Comparison of ENCODE assay signal across 38 cellular contexts in genomic region chr4:13260513-13260912, GRCh38.
"Had no signal": no experiment of that assay in that cellular context is flagged by ENCODE, and none has a peak within 500 bp of the region (broad histone marks: within the 10 kb centered on the region; RNA-seq: fewer than 3 reads in every experiment).

No MANE protein-coding gene starts in this region.

- H3K27me3 ChIP-seq: adrenal gland, ascending aorta, body of pancreas, brain microvascular endothelial cell, breast epithelium, cardiac muscle cell had no signal

- H3K36me3 ChIP-seq: adrenal gland, ascending aorta, brain microvascular endothelial cell, breast epithelium, cardiac muscle cell had no signal

- H3K9me3 Mint-ChIP-seq: activated naive CD4-positive, alpha-beta T cell treated with anti-CD3 and anti-CD28 coated beads for 36 hours; activated naive CD4-positive, alpha-beta T cell treated with anti-CD3 and anti-CD28 coated beads, Interleukin-2, amount 10 ng/mL, durations not matched to agents 7 days and 5 days; activated naive CD4-positive, alpha-beta T cell treated with anti-CD3 and anti-CD28 coated beads, Interleukin-2, amount 50 U/mL, for 24 hours; activated naive CD4-positive, alpha-beta T cell treated with anti-CD3 and anti-CD28 coated beads, Interleukin-2, amount 50 U/mL, for 72 hours; activated naive CD8-positive, alpha-beta T cell treated with anti-CD3 and anti-CD28 coated beads for 36 hours; activated naive CD8-positive, alpha-beta T cell treated with anti-CD3 and anti-CD28 coated beads, Interleukin-2, amount 10 ng/mL, durations not matched to agents 7 days and 5 days; activated naive CD8-positive, alpha-beta T cell treated with anti-CD3 and anti-CD28 coated beads, Interleukin-2, amount 50 U/mL, for 24 hours; activated T-cell treated with anti-CD3 and anti-CD28 coated beads, Interleukin-2, amount 50 U/mL, for 24 hours; activated T-cell treated with anti-CD3 and anti-CD28 coated beads, Interleukin-2, amount 50 U/mL, for 4 hours; activated T-helper 1 cell treated with anti-CD3 and anti-CD28 coated beads, Interleukin-12 subunit alpha, Interleukin-12 subunit beta, Interleukin-2, Interleukin-4 antibody, amounts not matched to agents 30 ng/mL and 10 ng/mL and 1 ng/mL, durations not matched to agents 14 hours and 24 hours and 36 hours; activated T-helper 17 cell treated with anti-CD3 and anti-CD28 coated beads, Interleukin-2, amount 50 U/mL, for 72 hours; activated T-helper 2 cell treated with anti-CD3 and anti-CD28 coated beads, Interferon-gamma antibody, Interleukin-2, Interleukin-4, amounts not matched to agents 10 μg/mL and 5 μg/mL and 100 μg/mL, durations not matched to agents 14 hours and 24 hours and 36 hours had no signal

- H3K4me1 Mint-ChIP-seq: activated naive CD4-positive, alpha-beta T cell treated with anti-CD3 and anti-CD28 coated beads, Interleukin-2, amount 10 ng/mL, durations not matched to agents 7 days and 5 days; activated naive CD4-positive, alpha-beta T cell treated with anti-CD3 and anti-CD28 coated beads, Interleukin-2, amount 50 U/mL, for 24 hours; activated naive CD8-positive, alpha-beta T cell treated with anti-CD3 and anti-CD28 coated beads for 36 hours; activated naive CD8-positive, alpha-beta T cell treated with anti-CD3 and anti-CD28 coated beads, Interleukin-2, amount 10 ng/mL, durations not matched to agents 7 days and 5 days; activated T-helper 17 cell treated with anti-CD3 and anti-CD28 coated beads, Interleukin-2, amount 50 U/mL, for 72 hours; brain; central memory CD8-positive, alpha-beta T cell had no signal

- H3K4me3 ChIP-seq: adrenal gland, ascending aorta, body of pancreas, breast epithelium, cardiac muscle cell had no signal

- DNase-seq: activated effector memory CD4-positive, alpha-beta T cell treated with anti-CD3 and anti-CD28 coated beads, Interleukin-2, amount 50 U/mL, for 16 hours; activated effector memory CD4-positive, alpha-beta T cell treated with Interleukin-2 at 50 U/mL for 16 hours; activated gamma-delta T cell; activated gamma-delta T cell treated with Interleukin-2 at 50 U/mL for 16 hours; activated naive CD4-positive, alpha-beta T cell; activated naive CD4-positive, alpha-beta T cell treated with anti-CD3 and anti-CD28 coated beads for 36 hours; activated naive CD4-positive, alpha-beta T cell treated with anti-CD3 and anti-CD28 coated beads, Interleukin-2, amount 10 ng/mL, durations not matched to agents 7 days and 5 days; activated naive CD4-positive, alpha-beta T cell treated with anti-CD3 and anti-CD28 coated beads, Interleukin-2, amount 50 U/mL, for 16 hours; activated naive CD4-positive, alpha-beta T cell treated with Interleukin-2 at 50 U/mL for 16 hours; activated naive CD8-positive, alpha-beta T cell treated with anti-CD3 and anti-CD28 coated beads for 36 hours; activated naive CD8-positive, alpha-beta T cell treated with anti-CD3 and anti-CD28 coated beads, Interleukin-2, amount 10 ng/mL, durations not matched to agents 7 days and 5 days; activated naive CD8-positive, alpha-beta T cell treated with anti-CD3 and anti-CD28 coated beads, Interleukin-2, amount 50 U/mL, for 24 hours; activated T-cell treated with anti-CD3 and anti-CD28 coated beads, Interleukin-2, amount 50 U/mL, for 1 hour; activated T-cell treated with anti-CD3 and anti-CD28 coated beads, Interleukin-2, amount 50 U/mL, for 24 hours; activated T-cell treated with anti-CD3 and anti-CD28 coated beads, Interleukin-2, amount 50 U/mL, for 4 hours; activated T-cell treated with anti-CD3 and anti-CD28 coated beads, Interleukin-2, amount 50 U/mL, for 48 hours; activated T-cell treated with anti-CD3 and anti-CD28 coated beads, Interleukin-2, amount 50 U/mL, for 72 hours; adrenal gland; amniotic stem cell; amygdala; anterior cingulate cortex; aorta; body of pancreas; brain microvascular endothelial cell; caudate nucleus; central memory CD4-positive, alpha-beta T cell; cerebellar nuclear complex had no signal

- H3K4me3 Mint-ChIP-seq: activated naive CD4-positive, alpha-beta T cell treated with anti-CD3 and anti-CD28 coated beads for 36 hours; activated naive CD4-positive, alpha-beta T cell treated with anti-CD3 and anti-CD28 coated beads, Interleukin-2, amount 10 ng/mL, durations not matched to agents 7 days and 5 days; activated naive CD4-positive, alpha-beta T cell treated with anti-CD3 and anti-CD28 coated beads, Interleukin-2, amount 50 U/mL, for 24 hours; activated naive CD8-positive, alpha-beta T cell; activated naive CD8-positive, alpha-beta T cell treated with anti-CD3 and anti-CD28 coated beads for 36 hours; activated naive CD8-positive, alpha-beta T cell treated with anti-CD3 and anti-CD28 coated beads, Interleukin-2, amount 10 ng/mL, durations not matched to agents 7 days and 5 days; activated naive CD8-positive, alpha-beta T cell treated with anti-CD3 and anti-CD28 coated beads, Interleukin-2, amount 50 U/mL, for 24 hours; activated T-cell treated with anti-CD3 and anti-CD28 coated beads, Interleukin-2, amount 50 U/mL, for 24 hours; activated T-cell treated with anti-CD3 and anti-CD28 coated beads, Interleukin-2, amount 50 U/mL, for 4 hours; activated T-cell treated with anti-CD3 and anti-CD28 coated beads, Interleukin-2, amount 50 U/mL, for 72 hours; activated T-helper 1 cell treated with anti-CD3 and anti-CD28 coated beads, Interleukin-12 subunit alpha, Interleukin-12 subunit beta, Interleukin-2, Interleukin-4 antibody, amounts not matched to agents 30 ng/mL and 10 ng/mL and 1 ng/mL, durations not matched to agents 14 hours and 24 hours and 36 hours; activated T-helper 17 cell treated with anti-CD3 and anti-CD28 coated beads, Interleukin-2, amount 50 U/mL, for 72 hours; brain; central memory CD8-positive, alpha-beta T cell had no signal

- H3K36me3 Mint-ChIP-seq: activated naive CD4-positive, alpha-beta T cell treated with anti-CD3 and anti-CD28 coated beads, Interleukin-2, amount 10 ng/mL, durations not matched to agents 7 days and 5 days; activated naive CD4-positive, alpha-beta T cell treated with anti-CD3 and anti-CD28 coated beads, Interleukin-2, amount 50 U/mL, for 72 hours; activated naive CD8-positive, alpha-beta T cell treated with anti-CD3 and anti-CD28 coated beads, Interleukin-2, amount 10 ng/mL, durations not matched to agents 7 days and 5 days; brain had no signal

- H3K9me3 ChIP-seq: adrenal gland, ascending aorta, body of pancreas, breast epithelium had no signal

- H3K27ac ChIP-seq: adrenal gland, ascending aorta, body of pancreas, brain microvascular endothelial cell, breast epithelium, cardiac muscle cell had no signal

- H3K4me1 ChIP-seq: adrenal gland, ascending aorta, body of pancreas, breast epithelium had no signal

- ATAC-seq: activated naive CD4-positive, alpha-beta T cell treated with anti-CD3 and anti-CD28 coated beads, Interleukin-2, amount 50 U/mL, for 72 hours; activated naive CD8-positive, alpha-beta T cell treated with anti-CD3 and anti-CD28 coated beads, Interleukin-2, amount 50 U/mL, for 24 hours; activated T-cell treated with anti-CD3 and anti-CD28 coated beads, Interleukin-2, amount 50 U/mL, for 4 hours; activated T-cell treated with anti-CD3 and anti-CD28 coated beads, Interleukin-2, amount 50 U/mL, for 72 hours; activated T-helper 17 cell treated with anti-CD3 and anti-CD28 coated beads, Interleukin-2, amount 50 U/mL, for 72 hours; body of pancreas had no signal

- H3K27ac Mint-ChIP-seq: activated naive CD4-positive, alpha-beta T cell treated with anti-CD3 and anti-CD28 coated beads for 36 hours; activated naive CD4-positive, alpha-beta T cell treated with anti-CD3 and anti-CD28 coated beads, Interleukin-2, amount 10 ng/mL, durations not matched to agents 7 days and 5 days; activated naive CD4-positive, alpha-beta T cell treated with anti-CD3 and anti-CD28 coated beads, Interleukin-2, amount 50 U/mL, for 24 hours; activated naive CD4-positive, alpha-beta T cell treated with anti-CD3 and anti-CD28 coated beads, Interleukin-2, amount 50 U/mL, for 72 hours; activated naive CD8-positive, alpha-beta T cell; activated naive CD8-positive, alpha-beta T cell treated with anti-CD3 and anti-CD28 coated beads for 36 hours; activated naive CD8-positive, alpha-beta T cell treated with anti-CD3 and anti-CD28 coated beads, Interleukin-2, amount 10 ng/mL, durations not matched to agents 7 days and 5 days; activated naive CD8-positive, alpha-beta T cell treated with anti-CD3 and anti-CD28 coated beads, Interleukin-2, amount 50 U/mL, for 24 hours; activated T-cell treated with anti-CD3 and anti-CD28 coated beads, Interleukin-2, amount 50 U/mL, for 24 hours; activated T-cell treated with anti-CD3 and anti-CD28 coated beads, Interleukin-2, amount 50 U/mL, for 72 hours; activated T-helper 1 cell treated with anti-CD3 and anti-CD28 coated beads, Interleukin-12 subunit alpha, Interleukin-12 subunit beta, Interleukin-2, Interleukin-4 antibody, amounts not matched to agents 30 ng/mL and 10 ng/mL and 1 ng/mL, durations not matched to agents 14 hours and 24 hours and 36 hours; activated T-helper 17 cell treated with anti-CD3 and anti-CD28 coated beads, Interleukin-2, amount 50 U/mL, for 72 hours; activated T-helper 2 cell treated with anti-CD3 and anti-CD28 coated beads, Interferon-gamma antibody, Interleukin-2, Interleukin-4, amounts not matched to agents 10 μg/mL and 5 μg/mL and 100 μg/mL, durations not matched to agents 14 hours and 24 hours and 36 hours; brain had no signal

- H3K27me3 Mint-ChIP-seq: activated naive CD4-positive, alpha-beta T cell treated with anti-CD3 and anti-CD28 coated beads, Interleukin-2, amount 10 ng/mL, durations not matched to agents 7 days and 5 days; activated naive CD4-positive, alpha-beta T cell treated with anti-CD3 and anti-CD28 coated beads, Interleukin-2, amount 50 U/mL, for 24 hours; activated naive CD8-positive, alpha-beta T cell; activated naive CD8-positive, alpha-beta T cell treated with anti-CD3 and anti-CD28 coated beads for 36 hours; activated naive CD8-positive, alpha-beta T cell treated with anti-CD3 and anti-CD28 coated beads, Interleukin-2, amount 10 ng/mL, durations not matched to agents 7 days and 5 days; activated naive CD8-positive, alpha-beta T cell treated with anti-CD3 and anti-CD28 coated beads, Interleukin-2, amount 50 U/mL, for 24 hours; activated T-cell treated with anti-CD3 and anti-CD28 coated beads, Interleukin-2, amount 50 U/mL, for 24 hours; activated T-helper 17 cell treated with anti-CD3 and anti-CD28 coated beads, Interleukin-2, amount 50 U/mL, for 72 hours; brain; central memory CD8-positive, alpha-beta T cell had no signal
